ENCODE assay signal across 21 cellular contexts in genomic region chr1:13510499-13510898, GRCh38. TPM values are rescaled to one million over a fixed set of nuclear protein-coding genes. Genes with fewer than 3 reads are reported as not detected.
"Had no signal": no experiment of that assay in that cellular context is flagged by ENCODE, and none has a peak within 500 bp of the region (broad histone marks: within the 10 kb centered on the region; RNA-seq: fewer than 3 reads in every experiment).

No MANE protein-coding gene starts in this region.

- H3K36me3 ChIP-seq: MG63, SJCRH30 had no signal

- H3K9me3 ChIP-seq: MG63, SJCRH30 had no signal

- ATAC-seq: SK-N-SH treated with all-trans-retinoic acid at 6 μM for 48 hours had no signal

- H3K27ac ChIP-seq: HL-60, RWPE1, SJCRH30 had no signal

- H3K4me3 ChIP-seq: MG63, SJCRH30 had no signal

- DNase-seq: KBM-7, MG63, NCI-H1092 treated with DMSO at 0.1 percent for 48 hours, NCI-H1436, NCI-H187, NCI-H2029, NCI-H2081 treated with DMSO at 0.1 percent for 48 hours, NCI-H2171, NCI-H226, NCI-H446, NCI-H510A, NCI-H524 treated with DMSO at 0.1 percent for 48 hours, NCI-H69, NCI-H774, SHP77 treated with DMSO at 0.1 percent for 48 hours, SJCRH30, T-helper 1 cell had no signal

- H3K4me1 ChIP-seq: SJCRH30 had no signal

RNA-seq across cellular contexts. Expression of gene LRRC38, which starts 3.3 kb away (rescaled TPM):
- total RNA-seq: LHCN-M2, SJCRH30 had no signal
